8 cellular contexts compared by ENCODE assay signal in the genomic region with DNA sequence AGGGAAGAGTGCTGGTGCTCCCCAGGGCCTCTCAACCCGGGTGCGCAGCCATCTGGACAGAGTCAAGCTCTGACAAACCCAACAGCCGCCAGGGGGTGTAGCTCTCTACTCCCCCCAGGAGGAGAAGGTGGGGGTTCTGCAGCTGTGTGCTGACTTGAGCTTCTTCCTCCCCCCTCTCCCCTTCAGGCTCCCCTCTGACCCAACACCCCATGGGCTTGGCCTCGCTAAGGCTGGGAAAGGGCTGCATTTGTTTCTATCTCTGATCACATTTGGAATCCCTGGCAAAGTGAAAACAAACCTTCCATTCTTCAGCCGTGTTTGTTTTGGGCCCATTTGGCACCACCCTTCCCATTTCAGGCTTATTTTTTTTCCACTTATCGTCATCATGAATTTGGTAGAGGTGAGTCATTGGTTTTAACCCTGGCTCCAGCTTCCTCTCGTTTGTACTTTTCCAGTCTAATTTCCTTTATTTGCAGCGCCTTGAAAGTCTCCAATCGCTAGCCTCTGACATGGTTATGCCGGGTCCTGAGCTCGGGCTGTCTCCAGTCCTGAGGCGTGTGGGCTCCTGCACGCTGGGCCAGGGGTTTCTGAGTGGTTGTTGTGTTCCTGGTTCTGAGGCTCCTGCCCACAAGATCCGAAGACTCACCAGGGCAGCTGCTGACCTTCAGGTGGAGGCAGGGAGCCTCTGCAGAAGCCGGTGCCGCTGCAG. TPM values are rescaled to one million over a fixed set of nuclear protein-coding genes. Genes with fewer than 3 reads are reported as not detected.
DNase-seq lines count a peak whose midpoint lies in the region; ATAC-seq and TF ChIP-seq lines count a peak whose summit lies in the region.

No MANE protein-coding gene starts in this region.

- CTCF ChIA-PET in activated CD4-positive, alpha-beta memory T cell treated with anti-CD3 and anti-CD28 coated beads for 36 hours (lab: Charles Lee) = no interaction called here

- intact Hi-C loops in sigmoid colon (cut with DNase I) = no loop called here
- intact Hi-C loops in activated CD4-positive, alpha-beta memory T cell treated with anti-CD3 and anti-CD28 coated beads for 36 hours (cut with micrococcal nuclease) = loop anchor here (1.0 kb wide), 1 partner anchor 33 kb away; no protein-coding TSS in a partner anchor

- no peak for TF ChIP-seq EP300 in sigmoid colon (IDR thresholded peaks at IDR 0.05)

- H3K27me3 Mint-ChIP-seq in activated CD4-positive, alpha-beta memory T cell treated with anti-CD3 and anti-CD28 coated beads for 36 hours = no peaks in the 10 kb centered on the region
- no peaks in the 10 kb centered on the region for H3K27me3 Mint-ChIP-seq in activated T-helper 17 cell treated with anti-CD3 and anti-CD28 coated beads, Interleukin-2, amount 50 U/mL, for 72 hours

- H3K27me3 ChIP-seq in sigmoid colon = no peaks in the 10 kb centered on the region

- H3K36me3 ChIP-seq in sigmoid colon = no peaks in the 10 kb centered on the region

- no peaks in the 10 kb centered on the region for H3K9me3 ChIP-seq in sigmoid colon

- no peaks in the 10 kb centered on the region for H3K9me3 Mint-ChIP-seq in activated CD4-positive, alpha-beta memory T cell treated with anti-CD3 and anti-CD28 coated beads for 36 hours
- H3K9me3 Mint-ChIP-seq in activated T-helper 17 cell treated with anti-CD3 and anti-CD28 coated beads, Interleukin-2, amount 50 U/mL, for 72 hours = no peaks in the 10 kb centered on the region

- TF ChIP-seq CTCF in GM12875 (IDR thresholded peaks at IDR 0.05; ENCODE audit: borderline replicate concordance, insufficient read depth, low read depth, low read length) = 0 out of 2 replicates have a peak, but pooled peaks have one; percentile 21
- no peak for TF ChIP-seq CTCF in sigmoid colon (IDR thresholded peaks at IDR 0.05)

- TF ChIP-seq POLR2A in sigmoid colon (IDR thresholded peaks at IDR 0.05) = no peak

- H3K36me3 Mint-ChIP-seq in activated CD4-positive, alpha-beta memory T cell treated with anti-CD3 and anti-CD28 coated beads for 36 hours = peaks cover 24% of the 10 kb centered on the region
- H3K36me3 Mint-ChIP-seq in activated T-helper 17 cell treated with anti-CD3 and anti-CD28 coated beads, Interleukin-2, amount 50 U/mL, for 72 hours (ENCODE audit: low read depth) = peaks cover 17% of the 10 kb centered on the region

- no peak overlapping the region for H3K4me3 Mint-ChIP-seq in activated CD4-positive, alpha-beta memory T cell treated with anti-CD3 and anti-CD28 coated beads for 36 hours
- H3K4me3 Mint-ChIP-seq in activated T-helper 17 cell treated with anti-CD3 and anti-CD28 coated beads, Interleukin-2, amount 50 U/mL, for 72 hours = no peak overlapping the region

- ATAC-seq in HG03108 (IDR thresholded peaks at IDR 0.05; ENCODE audit: unreplicated experiment) = no peak
- no peak for ATAC-seq in activated T-helper 17 cell treated with anti-CD3 and anti-CD28 coated beads, Interleukin-2, amount 50 U/mL, for 72 hours (replicated peaks)

- peak; percentile 70 for DNase-seq in SK-MEL-5 (ENCODE audit: low read depth, low spot score)
- peak; percentile 33 for DNase-seq in foreskin melanocyte
- DNase-seq in sigmoid colon = peak; percentile 76
- no peak for DNase-seq in germinal center (ENCODE audit: low spot score)
- DNase-seq in activated CD4-positive, alpha-beta memory T cell treated with anti-CD3 and anti-CD28 coated beads for 36 hours = no peak

- H3K27ac Mint-ChIP-seq in activated CD4-positive, alpha-beta memory T cell treated with anti-CD3 and anti-CD28 coated beads for 36 hours = no peak overlapping the region
- H3K27ac Mint-ChIP-seq in activated T-helper 17 cell treated with anti-CD3 and anti-CD28 coated beads, Interleukin-2, amount 50 U/mL, for 72 hours = no peak overlapping the region

- in situ Hi-C loops in SK-MEL-5 (cut with HindIII; ENCODE audit: low pct_unique_long_range_greater_than_20kb, low sequenced_read_pairs) = no loop called here

- POLR2A ChIA-PET in activated CD4-positive, alpha-beta memory T cell treated with anti-CD3 and anti-CD28 coated beads for 36 hours (lab: Charles Lee) = no interaction called here

- H3K4me1 ChIP-seq in sigmoid colon = peaks cover 0 to 4% (median 0%) of the 10 kb centered on the region in 4 donors

- H3K4me1 Mint-ChIP-seq in activated CD4-positive, alpha-beta memory T cell treated with anti-CD3 and anti-CD28 coated beads for 36 hours (ENCODE audit: low read depth) = peaks cover 18% of the 10 kb centered on the region
- peaks cover 18% of the 10 kb centered on the region for H3K4me1 Mint-ChIP-seq in activated T-helper 17 cell treated with anti-CD3 and anti-CD28 coated beads, Interleukin-2, amount 50 U/mL, for 72 hours

- H3K27ac ChIP-seq in sigmoid colon = peak overlapping the region; percentile 59 to 71 (median 66)

- no peak overlapping the region for H3K4me3 ChIP-seq in GM12875 (ENCODE audit: low read depth, low read length)
- no peak overlapping the region for H3K4me3 ChIP-seq in sigmoid colon

- 40 to 78% methylated on average over 16 of the region's 16 CpGs for WGBS in sigmoid colon, 2 donors

RNA-seq across cellular contexts. Expression of a gene that starts 36.1 kb away (rescaled TPM):
- total RNA-seq in SK-MEL-5 (2014; rRNA removed; shearing (Covaris generic)) = 17.1 and 17.6 TPM in 2 replicates
- 131 and 141 TPM in 2 replicates for polyA plus RNA-seq in SK-MEL-5 (2015; cell fraction: cytosol; rRNA removed)
- polyA plus RNA-seq in SK-MEL-5 (2015; cell fraction: nucleus; rRNA removed) = 23.2 and 25.0 TPM in 2 replicates
- total RNA-seq in sigmoid colon = 10 to 100 TPM; 25.7 to 38.5 (median 27.1) TPM
- polyA plus RNA-seq in sigmoid colon = 100 to 1,000 TPM in 2 of 3 donors, 10 to 100 TPM in 1; 78.5 to 131 (median 111) TPM
- total RNA-seq in activated CD4-positive, alpha-beta memory T cell treated with anti-CD3 and anti-CD28 coated beads for 36 hours = 10 to 100 TPM; 39.0 to 39.7 TPM
- total RNA-seq in activated T-helper 17 cell treated with anti-CD3 and anti-CD28 coated beads, Interleukin-2, amount 50 U/mL, for 72 hours = 10 to 100 TPM; 29.5 to 39.5 TPM

Comparison
In these comparisons a context has a peak if more than half of its experiments do, and no peak if none do; other contexts are left out.
1. DNase-seq: peak in SK-MEL-5 (single experiment), foreskin melanocyte (single experiment) and sigmoid colon (single experiment); none in germinal center (single experiment) and activated CD4-positive, alpha-beta memory T cell treated with anti-CD3 and anti-CD28 coated beads for 36 hours (single experiment).